In genomic region chr22:44698531-44699421, GRCh38 we compare ENCODE assay signal across 12 cellular contexts. TPM values are rescaled to one million over a fixed set of nuclear protein-coding genes. Genes with fewer than 3 reads are reported as not detected.
DNase-seq lines count a peak whose midpoint lies in the region; ATAC-seq, FAIRE-seq and TF ChIP-seq lines count a peak whose summit lies in the region.
"Had no signal": no experiment of that assay in that cellular context is flagged by ENCODE, and none has a peak within 500 bp of the region (broad histone marks: within the 10 kb centered on the region; RNA-seq: fewer than 3 reads in every experiment).

No MANE protein-coding gene starts in this region.

- FAIRE-seq in small intestine (lab: Jason Lieb, UNC): no peak

- TF ChIP-seq CTCF in AG04449 (IDR thresholded peaks at IDR 0.05; ENCODE audit: insufficient read depth, low read length, missing control alignments) (no peak), nephron (IDR thresholded peaks at IDR 0.05; ENCODE audit: unreplicated experiment in 3 of 3) (no peak)

- H3K4me3 ChIP-seq in AG04449 (ENCODE audit: low read depth, low read length): peak overlapping the region; percentile 33
- H3K4me3 ChIP-seq in HUES48 (ENCODE audit: low read depth, low read length): no peak overlapping the region
- H3K4me3 ChIP-seq in small intestine (ENCODE audit: low read depth in 1 of 2, low read length in 2 of 2): no peak overlapping the region

- POLR2A ChIA-PET in AG04449 (lab: Yijun Ruan, JAX): interaction anchor here (1.0 to 1.4 kb wide), 2 partner anchors 32 to 40 kb away, joined by 3 to 10 read pairs; no protein-coding TSS in a partner anchor
- POLR2A ChIA-PET in activated CD8-positive, alpha-beta T cell treated with anti-CD3 and anti-CD28 coated beads, Interleukin-2, amount 10 ng/mL, durations not matched to agents 7 days and 5 days (lab: Charles Lee): no interaction called here

- no peaks in the 10 kb centered on the region for H3K36me3 ChIP-seq in HUES48 (ENCODE audit: control insufficient read depth, insufficient read depth, low read length)
- no peaks in the 10 kb centered on the region for H3K36me3 ChIP-seq in small intestine (ENCODE audit: control insufficient read depth in 2 of 2, insufficient read depth in 2 of 2, low read length in 2 of 2)

- WGBS in small intestine, 3 donors: 72 to 90% (median 83%) methylated on average over 23 of the region's 23 CpGs

- H3K9me3 Mint-ChIP-seq in nephron: no peaks in the 10 kb centered on the region
- H3K9me3 Mint-ChIP-seq in activated CD8-positive, alpha-beta T cell treated with anti-CD3 and anti-CD28 coated beads, Interleukin-2, amount 10 ng/mL, durations not matched to agents 7 days and 5 days (ENCODE audit: insufficient read depth): no peaks in the 10 kb centered on the region
- H3K9me3 Mint-ChIP-seq: T-helper 1 cell treated with Interleukin-12 subunit alpha and Interleukin-12 subunit beta and Interleukin-4 antibody, amounts not matched to agents 30 μg/mL and 1 μg/mL, for 36 hours had no signal

- H3K27ac ChIP-seq in HUES48 (ENCODE audit: low read depth, low read length) (peak overlapping the region; percentile 73), small intestine (ENCODE audit: low read depth in 1 of 2, low read length in 1 of 2) (peak overlapping the region in 1 of 2 donors; percentile 68)
- H3K27ac ChIP-seq: C4-2B had no signal

- H3K9me3 ChIP-seq in HUES48 (ENCODE audit: control insufficient read depth, insufficient read depth, low read length) (no peaks in the 10 kb centered on the region), small intestine (ENCODE audit: control insufficient read depth, low read depth) (no peaks in the 10 kb centered on the region)

- peaks cover 10% of the 10 kb centered on the region for H3K27me3 Mint-ChIP-seq in nephron (ENCODE audit: low read depth)
- no peaks in the 10 kb centered on the region for H3K27me3 Mint-ChIP-seq in activated CD8-positive, alpha-beta T cell treated with anti-CD3 and anti-CD28 coated beads, Interleukin-2, amount 10 ng/mL, durations not matched to agents 7 days and 5 days (ENCODE audit: low read depth)

- no peak overlapping the region for H3K9ac ChIP-seq in HUES48 (ENCODE audit: low read depth, low read length)

- CTCF ChIA-PET in AG04449 (lab: Yijun Ruan, JAX): interaction anchor here (0.9 to 21.0 kb wide), 11 partner anchors 10 to 397 kb away, joined by 3 to 470 read pairs (median 9); no protein-coding TSS in a partner anchor
- CTCF ChIA-PET in activated CD8-positive, alpha-beta T cell treated with anti-CD3 and anti-CD28 coated beads, Interleukin-2, amount 10 ng/mL, durations not matched to agents 7 days and 5 days (lab: Charles Lee): interaction anchor here (1.1 to 6.6 kb wide), 6 partner anchors 10 to 39 kb away, joined by 3 to 48 read pairs (median 4); no protein-coding TSS in a partner anchor

- peak overlapping the region; percentile 31 to 66 (median 60) for H3K4me3 Mint-ChIP-seq in nephron
- H3K4me3 Mint-ChIP-seq in activated CD8-positive, alpha-beta T cell treated with anti-CD3 and anti-CD28 coated beads, Interleukin-2, amount 10 ng/mL, durations not matched to agents 7 days and 5 days: no peak overlapping the region
- H3K4me3 Mint-ChIP-seq: T-helper 1 cell treated with Interleukin-12 subunit alpha and Interleukin-12 subunit beta and Interleukin-4 antibody, amounts not matched to agents 30 μg/mL and 1 μg/mL, for 36 hours had no signal

- peak overlapping the region; percentile 93 to 94 (median 94) for H3K27ac Mint-ChIP-seq in nephron
- H3K27ac Mint-ChIP-seq in activated CD8-positive, alpha-beta T cell treated with anti-CD3 and anti-CD28 coated beads, Interleukin-2, amount 10 ng/mL, durations not matched to agents 7 days and 5 days: no peak overlapping the region
- H3K27ac Mint-ChIP-seq: T-helper 1 cell treated with Interleukin-12 subunit alpha and Interleukin-12 subunit beta and Interleukin-4 antibody, amounts not matched to agents 30 μg/mL and 1 μg/mL, for 36 hours had no signal

- H3K4me1 ChIP-seq in HUES48 (ENCODE audit: control insufficient read depth, insufficient read depth, low read length): peaks cover 24% of the 10 kb centered on the region
- peaks cover 0 to 3% of the 10 kb centered on the region in 2 donors for H3K4me1 ChIP-seq in small intestine (ENCODE audit: control insufficient read depth in 2 of 2, insufficient read depth in 1 of 2, low read depth in 1 of 2, low read length in 1 of 2)

- DNase-seq in AG04449 (ENCODE audit: low read depth, low spot score) (peak; percentile 87), epidermal melanocyte (ENCODE audit: insufficient read length, low spot score) (peak; percentile 61), small intestine (no peak), SKM-1 (lab: John Stamatoyannopoulos, UW; ENCODE audit: unreplicated experiment) (no peak), T-helper 1 cell (no peak)
- DNase-seq in activated CD8-positive, alpha-beta T cell treated with anti-CD3 and anti-CD28 coated beads, Interleukin-2, amount 10 ng/mL, durations not matched to agents 7 days and 5 days: no peak
- DNase-seq: activated effector memory CD4-positive, alpha-beta T cell treated with Interleukin-2 at 50 U/mL for 16 hours; NCI-H2029 had no signal

- peaks cover 31% of the 10 kb centered on the region for H3K4me1 Mint-ChIP-seq in nephron
- peaks cover 31% of the 10 kb centered on the region for H3K4me1 Mint-ChIP-seq in activated CD8-positive, alpha-beta T cell treated with anti-CD3 and anti-CD28 coated beads, Interleukin-2, amount 10 ng/mL, durations not matched to agents 7 days and 5 days (ENCODE audit: low read depth)

- ATAC-seq in activated CD8-positive, alpha-beta T cell treated with anti-CD3 and anti-CD28 coated beads, Interleukin-2, amount 10 ng/mL, durations not matched to agents 7 days and 5 days: no peak

- peaks cover 26% of the 10 kb centered on the region for H3K27me3 ChIP-seq in HUES48 (ENCODE audit: control insufficient read depth, insufficient read depth, low read length)
- H3K27me3 ChIP-seq in small intestine (ENCODE audit: control insufficient read depth in 2 of 2, insufficient read depth in 2 of 2, low read length in 2 of 2): no peaks in the 10 kb centered on the region

- peaks cover 4% of the 10 kb centered on the region for H3K36me3 Mint-ChIP-seq in nephron (ENCODE audit: low read depth)
- H3K36me3 Mint-ChIP-seq in activated CD8-positive, alpha-beta T cell treated with anti-CD3 and anti-CD28 coated beads, Interleukin-2, amount 10 ng/mL, durations not matched to agents 7 days and 5 days (ENCODE audit: low read depth): peaks cover 2% of the 10 kb centered on the region

RNA-seq across cellular contexts. Expression of gene PRR5, which starts 3.2 kb away (rescaled TPM):
- total RNA-seq in activated CD8-positive, alpha-beta T cell treated with anti-CD3 and anti-CD28 coated beads, Interleukin-2, amount 10 ng/mL, durations not matched to agents 7 days and 5 days: 10 to 100 TPM; 29.4 to 31.5 TPM
- polyA plus RNA-seq in small intestine: 10 to 100 TPM; 37.0 to 80.5 (median 73.1) TPM

RNA-seq across cellular contexts. Expression of gene ARHGAP8, which starts 53.6 kb away (rescaled TPM):
- 1 to 10 TPM in 1 of 2 experiments, under 1 TPM in 1; 0.39 to 1.2 TPM for total RNA-seq in activated CD8-positive, alpha-beta T cell treated with anti-CD3 and anti-CD28 coated beads, Interleukin-2, amount 10 ng/mL, durations not matched to agents 7 days and 5 days
- polyA plus RNA-seq in small intestine: 10 to 100 TPM in 1 of 3 donors, 1 to 10 TPM in 2; 1.6 to 11.9 (median 6.8) TPM

Comparison
In these comparisons a context has a peak if more than half of its experiments do, and no peak if none do; other contexts are left out.
1. DNase-seq: peak in AG04449 (single experiment) and epidermal melanocyte (single experiment); none in activated CD8-positive, alpha-beta T cell treated with anti-CD3 and anti-CD28 coated beads, Interleukin-2, amount 10 ng/mL, durations not matched to agents 7 days and 5 days (single experiment), small intestine (single experiment), SKM-1 (single experiment) and T-helper 1 cell (0 of 5).